ENCODE assay signal across 22 cellular contexts in the genomic region with DNA sequence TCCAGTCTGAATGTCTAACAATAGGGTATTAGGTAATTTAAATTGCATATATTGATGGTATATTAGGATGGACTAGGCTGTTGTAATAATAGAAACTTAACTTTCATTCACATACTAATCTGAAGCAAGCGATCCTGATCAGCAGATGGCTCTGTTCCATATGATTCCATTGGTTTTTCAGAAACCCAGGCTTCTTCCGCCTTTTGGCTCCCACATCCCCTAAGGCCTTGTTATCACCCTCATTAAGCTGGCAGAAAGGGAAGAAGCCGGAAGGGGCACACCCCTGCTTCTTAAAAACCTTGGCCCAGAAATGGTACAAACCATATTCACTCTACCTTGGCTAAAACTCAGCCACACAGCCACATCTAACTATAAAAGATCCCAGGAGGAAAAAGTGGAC.
DNase-seq lines count a peak whose midpoint lies in the region; ATAC-seq, FAIRE-seq and TF ChIP-seq lines count a peak whose summit lies in the region.
"Had no signal": no experiment of that assay in that cellular context is flagged by ENCODE, and none has a peak within 500 bp of the region (broad histone marks: within the 10 kb centered on the region; RNA-seq: fewer than 3 reads in every experiment).

No MANE protein-coding gene starts in this region.

- H3K23ac ChIP-seq in H1 (ENCODE audit: insufficient read length): no peak overlapping the region

- H3K27me3 ChIP-seq in RWPE2 (ENCODE audit: insufficient read depth, poor library complexity, severe bottlenecking) (no peaks in the 10 kb centered on the region), H1 (replicated peaks in 1 of 4; ENCODE audit: control insufficient read depth in 3 of 4, extremely low read depth in 1 of 4, insufficient read depth in 3 of 4, low read length in 3 of 4) (no peaks in the 10 kb centered on the region), osteoblast (ENCODE audit: insufficient read depth, low read length) (no peaks in the 10 kb centered on the region)
- H3K27me3 ChIP-seq: body of pancreas, left lung, sigmoid colon, SJSA1 had no signal

- H3K4me3 ChIP-seq in RWPE2 (ENCODE audit: severe bottlenecking) (no peak overlapping the region), H1 (ENCODE audit: extremely low read depth in 1 of 4, insufficient read depth in 2 of 4, low read depth in 3 of 4, low read length in 4 of 4) (no peak overlapping the region), osteoblast (ENCODE audit: insufficient read depth, low read length) (no peak overlapping the region)
- H3K4me3 ChIP-seq: body of pancreas, left lung, sigmoid colon, SJSA1 had no signal

- no peaks in the 10 kb centered on the region for H3K79me1 ChIP-seq in H1 (ENCODE audit: low read depth, low read length)

- TF ChIP-seq CTCF in RWPE2 (IDR thresholded peaks at IDR 0.05; ENCODE audit: poor library complexity, severe bottlenecking): peak; percentile 16
- no peak for TF ChIP-seq CTCF in H1 (IDR thresholded peaks at IDR 0.05; ENCODE audit: control extremely low read depth in 1 of 3, insufficient read depth in 1 of 3, low read depth in 1 of 3, low read length in 3 of 3)
- TF ChIP-seq CTCF in osteoblast (IDR thresholded peaks at IDR 0.05; ENCODE audit: extremely low read depth, low read depth, low read length): no peak
- no peak for TF ChIP-seq CTCF in natural killer cell (IDR thresholded peaks at IDR 0.05)

- no peak overlapping the region for H2BK120ac ChIP-seq in H1 (replicated peaks; ENCODE audit: low read depth, low read length)

- DNase-seq in CMK (ENCODE audit: low read depth) (peak; percentile 66), RWPE2 (ENCODE audit: low spot score) (no peak), H1 (ENCODE audit: low read depth in 1 of 2, low spot score in 2 of 2) (no peak), osteoblast (ENCODE audit: insufficient read length, low spot score, missing footprints) (no peak), natural killer cell (no peak), HEK293T (ENCODE audit: extremely low spot score) (no peak)
- no peak for DNase-seq in stimulated activated naive CD8-positive, alpha-beta T cell treated with anti-CD3 and anti-CD28 coated beads, Interleukin-15, Interleukin-2, amounts not matched to agents 100 U/mL and 50 U/mL, for 24 hours
- DNase-seq: activated CD4-positive, alpha-beta T cell treated with anti-CD3 and anti-CD28 coated beads for 36 hours; activated naive CD8-positive, alpha-beta T cell treated with anti-CD3 and anti-CD28 coated beads, Interleukin-2, amount 10 ng/mL, durations not matched to agents 7 days and 5 days; Caco-2; EL; left lung; NCI-H1930; NCI-H526; stimulated activated CD4-positive, alpha-beta T cell treated with anti-CD3 and anti-CD28 coated beads, Interleukin-1b, Interleukin-23, amount 100 ng/mL, for 48 hours had no signal

- H3K23me2 ChIP-seq in H1 (ENCODE audit: low read depth, low read length): no peaks in the 10 kb centered on the region

- H3K9me3 ChIP-seq in RWPE2 (ENCODE audit: severe bottlenecking) (no peaks in the 10 kb centered on the region), H1 (ENCODE audit: insufficient read depth in 2 of 2, low read depth in 1 of 2, low read length in 1 of 2) (no peaks in the 10 kb centered on the region), osteoblast (ENCODE audit: low read depth, low read length) (no peaks in the 10 kb centered on the region)
- H3K9me3 ChIP-seq: body of pancreas, Caco-2, left lung, sigmoid colon, SJSA1 had no signal

- no peak for TF ChIP-seq EP300 in H1 (IDR thresholded peaks at IDR 0.05; ENCODE audit: borderline replicate concordance in 1 of 2, low read depth in 2 of 2, low read length in 2 of 2)

- H3K56ac ChIP-seq in H1 (replicated peaks; ENCODE audit: insufficient read length, low read depth, low read length): no peak overlapping the region

- no peak overlapping the region for H2AK5ac ChIP-seq in H1 (ENCODE audit: low read depth, low read length)

- H2AFZ ChIP-seq in H1 (ENCODE audit: low read length) (0 out of 2 replicates have a peak overlapping the region, but pooled peaks have one; percentile 14), osteoblast (ENCODE audit: low read length) (peak overlapping the region; percentile 49)

- H3K4me3 Mint-ChIP-seq in natural killer cell: no peak overlapping the region
- H3K4me3 Mint-ChIP-seq: activated CD4-positive, alpha-beta T cell treated with anti-CD3 and anti-CD28 coated beads for 36 hours; activated naive CD8-positive, alpha-beta T cell treated with anti-CD3 and anti-CD28 coated beads, Interleukin-2, amount 10 ng/mL, durations not matched to agents 7 days and 5 days; activated T-helper 17 cell treated with anti-CD3 and anti-CD28 coated beads, Interleukin-2, amount 50 U/mL, for 72 hours; stimulated activated naive CD8-positive, alpha-beta T cell treated with anti-CD3 and anti-CD28 coated beads, Interleukin-15, Interleukin-2, amounts not matched to agents 100 ng/mL and 50 ng/mL, for 24 hours had no signal

- no peak overlapping the region for H2BK15ac ChIP-seq in H1 (ENCODE audit: low read length)

- no peak for FAIRE-seq in H1 (lab: Jason Lieb, UNC)
- FAIRE-seq: GM18507 had no signal

- H4K8ac ChIP-seq in H1 (ENCODE audit: extremely low read depth, insufficient read depth, low read length): no peak overlapping the region

- H3K9ac ChIP-seq in H1 (replicated peaks in 1 of 4; ENCODE audit: extremely low read depth in 1 of 4, low read depth in 3 of 4, low read length in 3 of 4): no peak overlapping the region

- H3K36me3 ChIP-seq in RWPE2 (ENCODE audit: low read depth) (no peaks in the 10 kb centered on the region), H1 (ENCODE audit: control insufficient read depth in 2 of 4, insufficient read depth in 4 of 4, low read length in 3 of 4) (no peaks in the 10 kb centered on the region), osteoblast (ENCODE audit: insufficient read depth, low read length) (no peaks in the 10 kb centered on the region)
- H3K36me3 ChIP-seq: left lung, sigmoid colon, SJSA1 had no signal

- intact Hi-C loops in natural killer cell (cut with micrococcal nuclease): no loop called here

- no peak overlapping the region for H3K14ac ChIP-seq in H1 (ENCODE audit: insufficient read length)

- no peak overlapping the region for H2BK5ac ChIP-seq in H1 (ENCODE audit: low read depth, low read length)

- ATAC-seq in RWPE2 (ENCODE audit: low read depth) (no peak; the same call in 2 of the 3 replicates), natural killer cell (no peak), GM18870 (IDR thresholded peaks at IDR 0.05; ENCODE audit: unreplicated experiment) (no peak)
- ATAC-seq in stimulated activated naive CD8-positive, alpha-beta T cell treated with anti-CD3 and anti-CD28 coated beads, Interleukin-15, Interleukin-2, amounts not matched to agents 100 U/mL and 50 U/mL, for 24 hours: no peak
- ATAC-seq: activated CD4-positive, alpha-beta T cell treated with anti-CD3 and anti-CD28 coated beads for 36 hours; activated T-helper 17 cell treated with anti-CD3 and anti-CD28 coated beads, Interleukin-2, amount 50 U/mL, for 72 hours; left lung had no signal

- 74% methylated on average over 3 of the region's 3 CpGs; no CpG with 5 or more reads in 1 of the 2 experiments for WGBS in H1 (ENCODE audit: extremely low coverage in 1 of 2, insufficient coverage in 1 of 2, insufficient read length in 1 of 2, insufficient replicate concordance in 2 of 2, low coverage in 1 of 2, low lambda C conversion rate in 2 of 2, missing lambda C conversion rate in 1 of 2), 2 experiments

- no peak overlapping the region for H4K5ac ChIP-seq in H1 (ENCODE audit: insufficient read length, low read depth, low read length)

- no peak overlapping the region for H4K91ac ChIP-seq in H1 (replicated peaks; ENCODE audit: insufficient read length, low read length)

- H2BK12ac ChIP-seq in H1 (ENCODE audit: low read depth, low read length): no peak overlapping the region

- H3K4me2 ChIP-seq in H1 (ENCODE audit: insufficient read depth in 1 of 2, low read depth in 2 of 2, low read length in 2 of 2) (no peak overlapping the region), osteoblast (ENCODE audit: insufficient read depth, low read length) (no peak overlapping the region)

- no peaks in the 10 kb centered on the region for H3K27me3 Mint-ChIP-seq in natural killer cell (ENCODE audit: low read depth in 2 of 2)
- H3K27me3 Mint-ChIP-seq: activated CD4-positive, alpha-beta T cell treated with anti-CD3 and anti-CD28 coated beads for 36 hours; stimulated activated naive CD8-positive, alpha-beta T cell treated with anti-CD3 and anti-CD28 coated beads, Interleukin-15, Interleukin-2, amounts not matched to agents 100 ng/mL and 50 ng/mL, for 24 hours had no signal

- POLR2A ChIA-PET in H1 (lab: Charles Lee; ENCODE audit: partially characterized antibody): no interaction called here
- POLR2A ChIA-PET in HEK293T (lab: Yijun Ruan, JAX): no interaction called here

- CTCF ChIA-PET in H1 (lab: Charles Lee; ENCODE audit: partially characterized antibody) (interaction anchor here (0.7 to 1.6 kb wide), 5 partner anchors 19 to 516 kb away, joined by 3 to 6 read pairs (median 4); no protein-coding TSS in a partner anchor), HEK293T (lab: Yijun Ruan, JAX) (no interaction called here)

- H3K27ac Mint-ChIP-seq in natural killer cell: no peak overlapping the region
- H3K27ac Mint-ChIP-seq: activated CD4-positive, alpha-beta T cell treated with anti-CD3 and anti-CD28 coated beads for 36 hours; activated naive CD8-positive, alpha-beta T cell treated with anti-CD3 and anti-CD28 coated beads, Interleukin-2, amount 10 ng/mL, durations not matched to agents 7 days and 5 days; activated T-helper 17 cell treated with anti-CD3 and anti-CD28 coated beads, Interleukin-2, amount 50 U/mL, for 72 hours; stimulated activated naive CD8-positive, alpha-beta T cell treated with anti-CD3 and anti-CD28 coated beads, Interleukin-15, Interleukin-2, amounts not matched to agents 100 ng/mL and 50 ng/mL, for 24 hours had no signal

- H3K36me3 Mint-ChIP-seq in natural killer cell: no peaks in the 10 kb centered on the region

- H3K4me1 ChIP-seq in RWPE2 (ENCODE audit: insufficient read depth, poor library complexity, severe bottlenecking) (no peaks in the 10 kb centered on the region), H1 (replicated peaks in 1 of 4; ENCODE audit: control insufficient read depth in 3 of 4, insufficient read depth in 4 of 4, low read length in 3 of 4) (no peaks in the 10 kb centered on the region; a peak in 1 of 7 replicates), osteoblast (ENCODE audit: insufficient read depth, low read length) (peaks cover 1% of the 10 kb centered on the region)
- H3K4me1 ChIP-seq: body of pancreas, left lung, SJSA1 had no signal

- no peak overlapping the region for H3K4ac ChIP-seq in H1 (replicated peaks; ENCODE audit: insufficient read length, low read depth, low read length)

- H4K20me1 ChIP-seq in H1 (replicated peaks in 1 of 2; ENCODE audit: control insufficient read depth in 1 of 2, insufficient read depth in 2 of 2, low read length in 2 of 2): no peaks in the 10 kb centered on the region
- H4K20me1 ChIP-seq in osteoblast (ENCODE audit: insufficient read depth, low read length): no peaks in the 10 kb centered on the region

- H3K4me1 Mint-ChIP-seq in natural killer cell: peaks cover 0 to 11% of the 10 kb centered on the region in 2 donors
- H3K4me1 Mint-ChIP-seq: activated CD4-positive, alpha-beta T cell treated with anti-CD3 and anti-CD28 coated beads for 36 hours; activated T-helper 17 cell treated with anti-CD3 and anti-CD28 coated beads, Interleukin-2, amount 50 U/mL, for 72 hours had no signal

- TF ChIP-seq POLR2A in H1 (IDR thresholded peaks at IDR 0.05; ENCODE audit: control extremely low read depth in 1 of 2, low read depth in 2 of 2, low read length in 2 of 2): no peak

- TF ChIP-seq RAD21 in H1 (IDR thresholded peaks at IDR 0.05 in 1 of 2, conservative IDR thresholded peaks at IDR 0.05 in 1 of 2; ENCODE audit: low read depth in 2 of 2, low read length in 2 of 2): no peak; a peak in 1 of 4 replicates

- no peaks in the 10 kb centered on the region for H3K79me2 ChIP-seq in H1 (ENCODE audit: control insufficient read depth in 1 of 2, insufficient read depth in 2 of 2, low read length in 2 of 2)
- H3K79me2 ChIP-seq in osteoblast (ENCODE audit: insufficient read depth, low read length): no peaks in the 10 kb centered on the region

- H2BK20ac ChIP-seq in H1 (ENCODE audit: low read length): no peak overlapping the region

- no peaks in the 10 kb centered on the region for H3K9me3 Mint-ChIP-seq in natural killer cell
- H3K9me3 Mint-ChIP-seq: activated naive CD8-positive, alpha-beta T cell treated with anti-CD3 and anti-CD28 coated beads, Interleukin-2, amount 10 ng/mL, durations not matched to agents 7 days and 5 days; activated T-helper 17 cell treated with anti-CD3 and anti-CD28 coated beads, Interleukin-2, amount 50 U/mL, for 72 hours; stimulated activated naive CD8-positive, alpha-beta T cell treated with anti-CD3 and anti-CD28 coated beads, Interleukin-15, Interleukin-2, amounts not matched to agents 100 ng/mL and 50 ng/mL, for 24 hours had no signal

- H3K27ac ChIP-seq in RWPE2 (ENCODE audit: poor library complexity, severe bottlenecking): no peak overlapping the region
- H3K27ac ChIP-seq in H1 (ENCODE audit: low read depth, low read length): no peak overlapping the region
- no peak overlapping the region for H3K27ac ChIP-seq in osteoblast (ENCODE audit: low read depth, low read length)
- H3K27ac ChIP-seq: left lung, SJSA1 had no signal

- H3K18ac ChIP-seq in H1 (ENCODE audit: extremely low read depth, low read length): no peak overlapping the region
